In genomic region chr10:97445722-97446639, GRCh38 we compare ENCODE assay signal across 8 cellular contexts. TPM values are rescaled to one million over a fixed set of nuclear protein-coding genes. Genes with fewer than 3 reads are reported as not detected.
A peak's percentile ranks its signal among the peaks of the same experiment; 100 is the strongest.
DNase-seq lines count a peak whose midpoint lies in the region; ATAC-seq and TF ChIP-seq lines count a peak whose summit lies in the region.

EXOSC1 (minus strand) TSS chr10:97446006; CDS start chr10:97445985, 21 bp downstream.
ZDHHC16 (plus strand) TSS chr10:97446175; CDS start chr10:97451676, 5,501 bp downstream.

- no peaks in the 10 kb centered on the region for H3K36me3 ChIP-seq in mucosa of descending colon (ENCODE audit: low read depth)

- H3K27ac ChIP-seq in epithelial cell of prostate, result peak within 1 kb of the TSS; percentile 40

- TF ChIP-seq CTCF in mucosa of descending colon (IDR thresholded peaks at IDR 0.05), result no peak

- peaks cover 19% of the 10 kb centered on the region for H3K4me1 ChIP-seq in mucosa of descending colon (ENCODE audit: low read depth)

- no peaks in the 10 kb centered on the region for H3K9me3 ChIP-seq in mucosa of descending colon

- H3K27me3 Mint-ChIP-seq in IgD-negative memory B cell, result no peaks in the 10 kb centered on the region

- H3K4me3 ChIP-seq in mucosa of descending colon, result peak within 1 kb of the TSS; percentile 54

- peaks cover 23 to 41% (median 31%) of the 10 kb centered on the region in 3 donors for H3K4me1 Mint-ChIP-seq in IgD-negative memory B cell

- intact Hi-C loops in mucosa of descending colon (cut with DNase I, micrococcal nuclease), result no loop called here

- peak within 1 kb of the TSS; percentile 90 to 96 (median 93) for H3K27ac Mint-ChIP-seq in IgD-negative memory B cell

- DNase-seq in DMS114 treated with DMSO at 0.1 percent for 48 hours (lab: John Stamatoyannopoulos, UW; ENCODE audit: unreplicated experiment) (peak; percentile 99), OCI-M2 (lab: John Stamatoyannopoulos, UW; ENCODE audit: unreplicated experiment) (peak; percentile 83), activated T-cell treated with anti-CD3 and anti-CD28 coated beads for 4 hours (peak; percentile 89), epithelial cell of prostate (ENCODE audit: low read depth, low spot score) (peak; percentile 90), mucosa of descending colon (peak; percentile 91 to 94 (median 91))
- DNase-seq in stimulated activated CD8-positive, alpha-beta memory T cell treated with anti-CD3 and anti-CD28 coated beads, Interleukin-4, amount 100 ng/mL, for 24 hours (ENCODE audit: low read depth), result peak; percentile 88

- peak; percentile 97 for ATAC-seq in GM21529 (IDR thresholded peaks at IDR 0.05; ENCODE audit: unreplicated experiment)
- ATAC-seq in mucosa of descending colon, result peak; percentile 99

- peak within 1 kb of the TSS; percentile 99 to 100 (median 99) for H3K4me3 Mint-ChIP-seq in IgD-negative memory B cell

- H3K36me3 Mint-ChIP-seq in IgD-negative memory B cell, result peaks cover 3% of the 10 kb centered on the region

- no peaks in the 10 kb centered on the region for H3K9me3 Mint-ChIP-seq in IgD-negative memory B cell

RNA-seq across cellular contexts. Expression of gene EXOSC1, which starts in this region (rescaled TPM):
- 60.6 TPM for polyA plus RNA-seq in IgD-negative memory B cell
- 10 to 100 TPM; 20.7 to 30.9 (median 21.3) TPM for total RNA-seq in mucosa of descending colon

RNA-seq across cellular contexts. Expression of gene ZDHHC16, which starts in this region (rescaled TPM):
- polyA plus RNA-seq in IgD-negative memory B cell, result 23.3 TPM
- total RNA-seq in mucosa of descending colon, result 10 to 100 TPM; 28.8 to 37.0 (median 29.5) TPM

Comparison
In these comparisons a context has a peak if more than half of its experiments do, and no peak if none do; other contexts are left out.
1. Peak in every context shown above with its lines: DNase-seq, ATAC-seq, H3K4me3 ChIP-seq and H3K27ac ChIP-seq.